In the genomic region with DNA sequence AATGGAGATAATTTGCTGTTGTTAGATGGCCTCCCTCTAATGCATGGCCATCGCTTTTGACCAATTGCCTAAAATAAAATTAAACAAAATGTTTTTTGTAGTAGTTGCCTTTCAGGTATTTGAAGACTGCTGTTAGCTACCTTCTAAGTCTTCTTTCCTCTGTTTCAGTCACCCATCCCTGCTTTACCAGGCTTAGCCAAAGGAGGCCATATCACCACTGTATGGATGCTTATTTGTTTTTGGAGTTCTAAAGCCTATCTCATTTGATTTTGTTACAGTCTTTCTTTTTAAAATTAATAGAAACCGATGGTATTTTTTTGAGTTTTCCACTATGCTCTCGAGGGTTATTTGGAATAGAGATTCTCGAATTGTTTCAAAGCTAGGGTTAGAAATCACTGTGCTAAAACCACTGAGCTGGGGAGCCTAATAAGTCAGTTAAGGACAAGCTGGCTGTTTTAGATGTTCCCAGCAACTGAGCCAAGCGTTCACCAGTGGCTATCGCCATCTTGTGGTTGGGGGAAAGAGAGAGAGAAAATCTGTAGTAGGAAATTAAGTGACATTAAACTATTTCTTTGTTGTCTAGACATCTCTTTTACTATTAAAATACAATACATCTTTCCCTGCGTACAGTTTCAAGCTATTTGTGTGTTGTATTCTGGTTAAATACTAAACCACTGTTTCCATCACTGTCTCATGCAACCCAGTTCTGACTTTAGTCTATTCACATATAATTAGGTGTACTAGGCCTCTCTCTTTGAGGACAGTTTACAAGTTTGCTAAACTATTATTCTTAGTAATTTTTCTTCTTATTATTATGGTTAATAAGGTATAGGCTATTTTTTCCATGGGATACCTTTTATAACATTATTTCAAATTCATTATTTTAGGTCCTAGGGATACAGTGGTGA, we compare ENCODE assay signal across 9 cellular contexts. TPM values are rescaled to one million over a fixed set of nuclear protein-coding genes. Genes with fewer than 3 reads are reported as not detected.
DNase-seq lines count a peak whose midpoint lies in the region; ATAC-seq, FAIRE-seq and TF ChIP-seq lines count a peak whose summit lies in the region.
"Had no signal": no experiment of that assay in that cellular context is flagged by ENCODE, and none has a peak within 500 bp of the region (broad histone marks: within the 10 kb centered on the region; RNA-seq: fewer than 3 reads in every experiment).

No MANE protein-coding gene starts in this region.

- no peak for TF ChIP-seq POLR2A in H54 (IDR thresholded peaks at IDR 0.05; ENCODE audit: low read depth, low read length)

- POLR2A ChIA-PET in CD4-positive, alpha-beta T cell (lab: Charles Lee), result no interaction called here

- intact Hi-C loops in CD4-positive, alpha-beta T cell (cut with DNase I, micrococcal nuclease), result loop anchor here (2.0 to 5.0 kb wide), 2 partner anchors 584 to 585 kb away; no protein-coding TSS in a partner anchor

- H3K4me3 Mint-ChIP-seq in CD4-positive, alpha-beta T cell, result no peak overlapping the region
- H3K4me3 Mint-ChIP-seq: CD4-positive, alpha-beta memory T cell had no signal

- no peaks in the 10 kb centered on the region for H3K27me3 ChIP-seq in NT2/D1 (ENCODE audit: insufficient read depth, insufficient read length)
- no peaks in the 10 kb centered on the region for H3K27me3 ChIP-seq in CD4-positive, alpha-beta T cell (ENCODE audit: control insufficient read depth, insufficient read depth, low read length)

- no peaks in the 10 kb centered on the region for H3K36me3 Mint-ChIP-seq in CD4-positive, alpha-beta T cell (ENCODE audit: low read depth)
- H3K36me3 Mint-ChIP-seq: CD4-positive, alpha-beta memory T cell had no signal

- no peaks in the 10 kb centered on the region for H3K4me1 ChIP-seq in NT2/D1 (ENCODE audit: insufficient read depth, insufficient read length)

- no peak overlapping the region for H3K27ac Mint-ChIP-seq in CD4-positive, alpha-beta T cell
- H3K27ac Mint-ChIP-seq: CD4-positive, alpha-beta memory T cell had no signal

- no peaks in the 10 kb centered on the region for H3K9me3 Mint-ChIP-seq in CD4-positive, alpha-beta T cell
- H3K9me3 Mint-ChIP-seq: CD4-positive, alpha-beta memory T cell had no signal

- no peak for TF ChIP-seq CTCF in CD4-positive, alpha-beta T cell (IDR thresholded peaks at IDR 0.05)

- peak; percentile 81 for FAIRE-seq in H54 (lab: Jason Lieb, UNC)

- peak; percentile 8 for DNase-seq in NCI-H1694 (lab: John Stamatoyannopoulos, UW)
- no peak for DNase-seq in NCI-H1694 treated with DMSO at 0.1 percent for 48 hours (lab: John Stamatoyannopoulos, UW)
- DNase-seq in H54 (ENCODE audit: insufficient read length, low spot score), result peak; percentile 1
- DNase-seq in NT2/D1 (ENCODE audit: low read depth, low spot score), result peak; percentile 44
- DNase-seq in dermis blood vessel endothelial cell, result peak; percentile 63
- DNase-seq in lung microvascular endothelial cell (ENCODE audit: low read depth in 2 of 2), result peak; percentile 49 to 68
- no peak for DNase-seq in CD4-positive, alpha-beta T cell

- no peak overlapping the region for H3K9ac ChIP-seq in NT2/D1 (ENCODE audit: insufficient read length, low read depth)

- H3K4me1 Mint-ChIP-seq in CD4-positive, alpha-beta T cell (ENCODE audit: low read depth), result no peaks in the 10 kb centered on the region
- H3K4me1 Mint-ChIP-seq: CD4-positive, alpha-beta memory T cell had no signal

- ATAC-seq in HG02938 (IDR thresholded peaks at IDR 0.05; ENCODE audit: unreplicated experiment), result no peak
- ATAC-seq in CD4-positive, alpha-beta T cell (ENCODE audit: poor library complexity), result no peak

- no peaks in the 10 kb centered on the region for H3K9me3 ChIP-seq in NT2/D1 (ENCODE audit: insufficient read depth, low read length)
- H3K9me3 ChIP-seq in CD4-positive, alpha-beta T cell (ENCODE audit: control insufficient read depth, low read length), result no peaks in the 10 kb centered on the region

- no peaks in the 10 kb centered on the region for H3K36me3 ChIP-seq in NT2/D1 (ENCODE audit: insufficient read depth, insufficient read length, low read length)

- no peak overlapping the region for H3K27ac ChIP-seq in CD4-positive, alpha-beta T cell (ENCODE audit: low read depth, low read length)

- no peaks in the 10 kb centered on the region for H3K27me3 Mint-ChIP-seq in CD4-positive, alpha-beta T cell
- H3K27me3 Mint-ChIP-seq: CD4-positive, alpha-beta memory T cell had no signal

- CTCF ChIA-PET in CD4-positive, alpha-beta T cell (lab: Charles Lee), result no interaction called here

- H3K4me3 ChIP-seq in NT2/D1 (ENCODE audit: insufficient read length, low read depth), result no peak overlapping the region

RNA-seq across cellular contexts. Expression of a gene that starts 52.2 kb away (rescaled TPM):
- total RNA-seq in dermis blood vessel endothelial cell (not detected in 2 replicates), lung microvascular endothelial cell (not detected in 2 replicates)
- total RNA-seq in CD4-positive, alpha-beta T cell, result not detected
- total RNA-seq: CD4-positive, alpha-beta memory T cell had no signal

Comparison
In these comparisons a context has a peak if more than half of its experiments do, and no peak if none do; other contexts are left out.
1. DNase-seq: peak in NCI-H1694 (single experiment), H54 (single experiment), NT2/D1 (single experiment), dermis blood vessel endothelial cell (single experiment) and lung microvascular endothelial cell (2 of 2); none in NCI-H1694 treated with DMSO at 0.1 percent for 48 hours (single experiment) and CD4-positive, alpha-beta T cell (0 of 10).